ENCODE assay signal across 8 cellular contexts in genomic region chr4:165215034-165215751, GRCh38. TPM values are rescaled to one million over a fixed set of nuclear protein-coding genes. Genes with fewer than 3 reads are reported as not detected.
DNase-seq lines count a peak whose midpoint lies in the region; ATAC-seq and TF ChIP-seq lines count a peak whose summit lies in the region.
"Not testable (repeated sequence)": the region's sequence is repeated elsewhere in the genome, so short reads cannot be mapped to it uniquely, and the experiment has no call there.

No MANE protein-coding gene starts in this region.

- peaks cover 54% of the 10 kb centered on the region for H3K79me2 ChIP-seq in SK-N-SH (ENCODE audit: insufficient read depth)

- H3K36me3 Mint-ChIP-seq in activated naive CD4-positive, alpha-beta T cell treated with anti-CD3 and anti-CD28 coated beads for 36 hours (ENCODE audit: low read depth): peaks cover 16% of the 10 kb centered on the region
- not testable (repeated sequence) for H3K36me3 Mint-ChIP-seq in osteocyte (ENCODE audit: unreplicated experiment)

- POLR2A ChIA-PET in SK-N-SH (lab: Yijun Ruan, JAX): not testable (repeated sequence)

- H3K9me3 ChIP-seq in SK-N-SH: not testable (repeated sequence)

- not testable (repeated sequence) for H2AFZ ChIP-seq in SK-N-SH (ENCODE audit: low read depth)

- ATAC-seq in GM18907 (IDR thresholded peaks at IDR 0.05; ENCODE audit: unreplicated experiment) (peak; percentile 70), HG02571 (IDR thresholded peaks at IDR 0.05; ENCODE audit: unreplicated experiment) (peak; percentile 44), HG03442 (IDR thresholded peaks at IDR 0.05; ENCODE audit: unreplicated experiment) (peak; percentile 63)

- TF ChIP-seq EP300 in SK-N-SH (IDR thresholded peaks at IDR 0.05; ENCODE audit: borderline replicate concordance in 1 of 2, low read depth in 1 of 2, low read length in 1 of 2): not testable (repeated sequence)

- not testable (repeated sequence) for H3K9me3 Mint-ChIP-seq in activated naive CD4-positive, alpha-beta T cell treated with anti-CD3 and anti-CD28 coated beads for 36 hours; osteocyte (ENCODE audit: unreplicated experiment)

- H4K20me1 ChIP-seq in SK-N-SH (ENCODE audit: insufficient read depth): not testable (repeated sequence)

- CTCF ChIA-PET in SK-N-SH (lab: Yijun Ruan, JAX): interaction anchor here (1.2 kb wide), 1 partner anchor 16 kb away, joined by 3 read pairs; no protein-coding TSS in a partner anchor
- CTCF ChIA-PET in activated naive CD4-positive, alpha-beta T cell treated with anti-CD3 and anti-CD28 coated beads for 36 hours (lab: Charles Lee): not testable (repeated sequence)

- not testable (repeated sequence) for H3K27me3 ChIP-seq in SK-N-SH (ENCODE audit: insufficient read depth)

- not testable (repeated sequence) for TF ChIP-seq RAD21 in SK-N-SH (IDR thresholded peaks at IDR 0.05; ENCODE audit: low read length)

- H3K27me3 Mint-ChIP-seq in activated naive CD4-positive, alpha-beta T cell treated with anti-CD3 and anti-CD28 coated beads for 36 hours (ENCODE audit: low read depth); osteocyte (ENCODE audit: unreplicated experiment): not testable (repeated sequence)

- in situ Hi-C loops in ACHN (cut with HindIII; ENCODE audit: low pct_ligation_motif_present, low pct_unique_long_range_greater_than_20kb, low sequenced_read_pairs): not testable (repeated sequence)

- H3F3A ChIP-seq in SK-N-SH (replicated peaks; ENCODE audit: insufficient read depth): not testable (repeated sequence)

- intact Hi-C loops in activated naive CD4-positive, alpha-beta T cell treated with anti-CD3 and anti-CD28 coated beads for 36 hours (cut with micrococcal nuclease): not testable (repeated sequence)

- not testable (repeated sequence) for TF ChIP-seq CTCF in SK-N-SH (IDR thresholded peaks at IDR 0.05); osteocyte (IDR thresholded peaks at IDR 0.05)

- peak; percentile 50 for DNase-seq in ACHN
- DNase-seq in SK-N-SH; osteocyte (ENCODE audit: extremely low spot score, unreplicated experiment): not testable (repeated sequence)
- peak; percentile 74 for DNase-seq in activated naive CD4-positive, alpha-beta T cell treated with anti-CD3 and anti-CD28 coated beads for 36 hours
- DNase-seq in erythroblast (lab: John Stamatoyannopoulos, UW): peak; percentile 1 to 48

- 22% methylated on average over 2 of the region's 2 CpGs for WGBS in SK-N-SH (ENCODE audit: low lambda C conversion rate)

- not testable (repeated sequence) for H3K4me1 ChIP-seq in SK-N-SH (ENCODE audit: control insufficient read depth in 1 of 2, insufficient read depth in 2 of 2, low read depth in 1 of 2, low read length in 1 of 2)

- H3K4me3 ChIP-seq in SK-N-SH (ENCODE audit: low read depth in 2 of 2, low read length in 1 of 2): not testable (repeated sequence)

- TF ChIP-seq POLR2A in erythroblast (IDR thresholded peaks at IDR 0.05; ENCODE audit: low read length): not testable (repeated sequence)

- not testable (repeated sequence) for H3K36me3 ChIP-seq in SK-N-SH (replicated peaks in 1 of 2; ENCODE audit: control insufficient read depth in 1 of 2, insufficient read depth in 2 of 2, low read length in 1 of 2)

- H3K4me1 Mint-ChIP-seq in activated naive CD4-positive, alpha-beta T cell treated with anti-CD3 and anti-CD28 coated beads for 36 hours (ENCODE audit: low read depth): peaks cover 76% of the 10 kb centered on the region
- peaks cover 48% of the 10 kb centered on the region for H3K4me1 Mint-ChIP-seq in osteocyte (ENCODE audit: unreplicated experiment)

- H3K9me2 ChIP-seq in SK-N-SH: not testable (repeated sequence)

- H3K9ac ChIP-seq in SK-N-SH: not testable (repeated sequence)

- H3K27ac ChIP-seq in SK-N-SH (ENCODE audit: low read depth in 2 of 2, low read length in 1 of 2): not testable (repeated sequence)

- H3K4me3 Mint-ChIP-seq in activated naive CD4-positive, alpha-beta T cell treated with anti-CD3 and anti-CD28 coated beads for 36 hours: not testable (repeated sequence)
- H3K4me3 Mint-ChIP-seq in osteocyte (ENCODE audit: unreplicated experiment): peak overlapping the region; percentile 4

- H3K4me2 ChIP-seq in SK-N-SH: 0 out of 2 replicates have a peak overlapping the region, but pooled peaks have one; percentile 37

- H3K27ac Mint-ChIP-seq in activated naive CD4-positive, alpha-beta T cell treated with anti-CD3 and anti-CD28 coated beads for 36 hours: peak overlapping the region; percentile 91
- peak overlapping the region; percentile 83 for H3K27ac Mint-ChIP-seq in osteocyte (ENCODE audit: unreplicated experiment)

TF ChIP-seq in SK-N-SH, 30 proteins besides CTCF, POLR2A, EP300 and RAD21:
- TF ChIP-seq JUND (IDR thresholded peaks at IDR 0.05) (peak; percentile 63), TCF12 (IDR thresholded peaks at IDR 0.05) (peak; percentile 58), MEF2A (IDR thresholded peaks at IDR 0.05; ENCODE audit: borderline replicate concordance, low read depth) (0 out of 2 replicates have a peak, but pooled peaks have one; percentile 6), NFIC (IDR thresholded peaks at IDR 0.05; ENCODE audit: borderline replicate concordance) (peak; percentile 83), FOSL2 (IDR thresholded peaks at IDR 0.05; ENCODE audit: borderline replicate concordance, low read depth) (peak; percentile 77), PBX3 (IDR thresholded peaks at IDR 0.05) (peak; percentile 77)

RNA-seq across cellular contexts. Expression of gene KLHL2, which starts 7.8 kb away (rescaled TPM):
- 25.0 and 36.0 TPM in 2 replicates for polyA plus RNA-seq in SK-N-SH (2012; rRNA removed)
- polyA plus RNA-seq in SK-N-SH (2012; cell fraction: cytosol; rRNA removed): 37.5 and 46.0 TPM in 2 replicates
- 15.9 and 28.9 TPM in 2 replicates for polyA plus RNA-seq in SK-N-SH (2012; cell fraction: nucleus; rRNA removed)
- total RNA-seq in activated naive CD4-positive, alpha-beta T cell treated with anti-CD3 and anti-CD28 coated beads for 36 hours: 10 to 100 TPM; 36.8 to 39.2 TPM
- total RNA-seq in osteocyte: 19.1 and 20.5 TPM in 2 replicates
